In the genomic region with DNA sequence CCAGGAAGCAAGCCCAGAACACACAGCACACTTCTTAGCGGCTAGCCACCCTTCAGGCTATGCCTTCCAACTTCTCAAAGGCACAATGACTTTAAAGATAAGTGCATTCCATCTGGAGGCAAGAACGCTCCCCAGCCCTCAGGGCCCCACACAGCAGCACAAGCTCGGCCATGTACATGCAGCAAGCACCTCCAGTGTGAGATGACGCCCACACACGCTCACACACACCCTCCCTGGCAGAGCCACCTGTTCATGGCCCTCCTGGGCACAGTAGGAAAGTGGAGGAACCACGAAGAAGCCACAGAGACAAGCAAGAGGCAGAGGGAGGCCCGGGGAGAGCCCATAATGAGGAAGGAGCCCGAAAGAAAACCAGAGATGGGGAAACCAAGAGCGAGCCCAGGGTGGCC, we compare ENCODE assay signal across 1 cellular context.
TF ChIP-seq lines count a peak whose summit lies in the region.

No MANE protein-coding gene starts in this region.

TF ChIP-seq in HepG2, 621 proteins besides CTCF, POLR2A, EP300 and RAD21 (continued from another document):
- no peak for TF ChIP-seq ZNF670 (CRISPR knock-in tag; IDR thresholded peaks at IDR 0.05; ENCODE audit: borderline replicate concordance)
- no peak for TF ChIP-seq DNMT3B (CRISPR knock-in tag; conservative IDR thresholded peaks at IDR 0.05)
- TF ChIP-seq FOXK2 (IDR thresholded peaks at IDR 0.05) = no peak
- TF ChIP-seq, protein P1, sequence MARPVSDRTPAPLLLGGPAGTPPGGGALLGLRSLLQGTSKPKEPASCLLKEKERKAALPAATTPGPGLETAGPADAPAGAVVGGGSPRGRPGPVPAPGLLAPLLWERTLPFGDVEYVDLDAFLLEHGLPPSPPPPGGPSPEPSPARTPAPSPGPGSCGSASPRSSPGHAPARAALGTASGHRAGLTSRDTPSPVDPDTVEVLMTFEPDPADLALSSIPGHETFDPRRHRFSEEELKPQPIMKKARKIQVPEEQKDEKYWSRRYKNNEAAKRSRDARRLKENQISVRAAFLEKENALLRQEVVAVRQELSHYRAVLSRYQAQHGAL (CRISPR knock-in tag; IDR thresholded peaks at IDR 0.05; ENCODE audit: not compliant biosample characterization) = no peak
- no peak for TF ChIP-seq TSC22D2 (CRISPR knock-in tag; IDR thresholded peaks at IDR 0.05; ENCODE audit: borderline replicate concordance)
- TF ChIP-seq PAWR (CRISPR knock-in tag; IDR thresholded peaks at IDR 0.05; ENCODE audit: borderline replicate concordance) = no peak
- TF ChIP-seq BCL3 (CRISPR knock-in tag; IDR thresholded peaks at IDR 0.05) = no peak
- no peak for TF ChIP-seq ZBTB42 (CRISPR knock-in tag; IDR thresholded peaks at IDR 0.05)
